ENCODE assay signal across 11 cellular contexts in the genomic region with DNA sequence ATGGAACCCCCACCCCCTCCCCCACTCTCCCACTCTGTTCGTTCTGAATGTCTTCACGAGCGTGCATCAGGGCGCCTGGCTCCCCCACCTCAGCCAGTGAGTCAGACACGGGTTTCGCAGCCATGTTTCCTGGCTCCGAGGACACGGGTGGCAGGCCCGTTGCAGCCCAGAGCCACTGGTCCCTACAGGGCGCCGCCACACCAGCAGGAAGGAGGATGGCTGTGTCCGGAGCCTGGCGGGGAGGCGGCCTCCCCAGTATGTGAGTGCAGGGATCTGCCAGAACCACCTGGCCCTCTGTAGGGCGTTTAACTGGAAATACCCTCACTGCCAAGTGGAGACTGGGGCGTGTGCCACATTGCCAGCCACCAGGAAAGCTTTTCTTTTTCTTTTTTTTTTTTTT. TPM values are rescaled to one million over a fixed set of nuclear protein-coding genes. Genes with fewer than 3 reads are reported as not detected.
DNase-seq lines count a peak whose midpoint lies in the region; ATAC-seq and TF ChIP-seq lines count a peak whose summit lies in the region.
"Had no signal": no experiment of that assay in that cellular context is flagged by ENCODE, and none has a peak within 500 bp of the region (broad histone marks: within the 10 kb centered on the region; RNA-seq: fewer than 3 reads in every experiment).

No MANE protein-coding gene starts in this region.

- DNase-seq in MV-4-11 (lab: John Stamatoyannopoulos, UW), result peak; percentile 23
- no peak for DNase-seq in breast epithelium (ENCODE audit: low spot score in 2 of 2)
- DNase-seq in lower lobe of right lung, result peak; percentile 62
- DNase-seq in suprapubic skin (ENCODE audit: low spot score in 2 of 2), result no peak
- no peak for DNase-seq in putamen (ENCODE audit: low spot score)
- no peak for DNase-seq in dedifferentiated amniotic fluid mesenchymal stem cell (ENCODE audit: extremely low spot score)
- DNase-seq: activated CD4-positive, CD25-positive, alpha-beta regulatory T cell treated with anti-CD3 and anti-CD28 coated beads, Interleukin-2, amount 50 U/mL, for 72 hours; effector CD8-positive, alpha-beta T cell; kidney had no signal

- intact Hi-C loops in breast epithelium (cut with DNase I; ENCODE audit: low total_unique reads) (no loop called here), lower lobe of right lung (cut with DNase I) (no loop called here)

- no peak for TF ChIP-seq EP300 in suprapubic skin (IDR thresholded peaks at IDR 0.05)

- H3K4me3 ChIP-seq in breast epithelium (peak overlapping the region in 2 of 3 donors; percentile 29 to 39), lower lobe of right lung (no peak overlapping the region), suprapubic skin (peak overlapping the region; percentile 15)

- ATAC-seq in lower lobe of right lung (peak; percentile 47 to 56), GM21825 (IDR thresholded peaks at IDR 0.05; ENCODE audit: unreplicated experiment) (no peak), GM18909 (IDR thresholded peaks at IDR 0.05; ENCODE audit: poor library complexity, unreplicated experiment) (no peak)

- peaks cover 0 to 12% of the 10 kb centered on the region in 2 donors for H3K4me1 ChIP-seq in breast epithelium
- H3K4me1 ChIP-seq in lower lobe of right lung, result peaks cover 21% of the 10 kb centered on the region
- peaks cover 36% of the 10 kb centered on the region for H3K4me1 ChIP-seq in suprapubic skin

- TF ChIP-seq CTCF in breast epithelium (IDR thresholded peaks at IDR 0.05), result no peak
- no peak for TF ChIP-seq CTCF in lower lobe of right lung (IDR thresholded peaks at IDR 0.05)
- no peak for TF ChIP-seq CTCF in suprapubic skin (IDR thresholded peaks at IDR 0.05)

- H3K27me3 ChIP-seq in breast epithelium (no peaks in the 10 kb centered on the region), lower lobe of right lung (ENCODE audit: low read depth) (no peaks in the 10 kb centered on the region), suprapubic skin (no peaks in the 10 kb centered on the region)

- H3K27ac ChIP-seq in breast epithelium, result peak overlapping the region; percentile 82
- H3K27ac ChIP-seq in lower lobe of right lung, result peak overlapping the region; percentile 67
- H3K27ac ChIP-seq in suprapubic skin, result peak overlapping the region; percentile 60

- 65% methylated on average over 11 of the region's 16 CpGs for WGBS in suprapubic skin

- TF ChIP-seq POLR2A in breast epithelium (IDR thresholded peaks at IDR 0.05) (no peak), suprapubic skin (IDR thresholded peaks at IDR 0.05) (no peak)

- H3K36me3 ChIP-seq in breast epithelium (no peaks in the 10 kb centered on the region), lower lobe of right lung (peaks cover 89% of the 10 kb centered on the region), suprapubic skin (peaks cover 65% of the 10 kb centered on the region)

- H3K9me3 ChIP-seq in breast epithelium, result no peaks in the 10 kb centered on the region
- H3K9me3 ChIP-seq in lower lobe of right lung, result no peaks in the 10 kb centered on the region
- H3K9me3 ChIP-seq in suprapubic skin, result no peaks in the 10 kb centered on the region

RNA-seq across cellular contexts. Expression of a gene that starts 18.5 kb away (rescaled TPM):
- 10 to 100 TPM; 12.1 to 16.8 (median 16.8) TPM for total RNA-seq in breast epithelium
- total RNA-seq in lower lobe of right lung, result 154 TPM
- 10 to 100 TPM; 17.5 to 39.9 (median 27.9) TPM for total RNA-seq in suprapubic skin

RNA-seq across cellular contexts. Expression of a gene that starts 31.8 kb away (rescaled TPM):
- total RNA-seq in breast epithelium (10 to 100 TPM; 15.4 to 22.9 (median 16.5) TPM), lower lobe of right lung (13.6 TPM), suprapubic skin (10 to 100 TPM; 22.5 to 34.6 (median 28.4) TPM)

RNA-seq across cellular contexts. Expression of a gene that starts 38.7 kb away (rescaled TPM):
- total RNA-seq in breast epithelium, result 10 to 100 TPM; 51.5 to 79.2 (median 65.6) TPM
- 195 TPM for total RNA-seq in lower lobe of right lung
- total RNA-seq in suprapubic skin, result 10 to 100 TPM; 45.0 to 66.0 (median 57.4) TPM

Comparison
In these comparisons a context has a peak if more than half of its experiments do, and no peak if none do; other contexts are left out.
1. DNase-seq: peak in MV-4-11 (single experiment) and lower lobe of right lung (single experiment); none in breast epithelium (0 of 2), suprapubic skin (0 of 2), putamen (single experiment) and dedifferentiated amniotic fluid mesenchymal stem cell (single experiment).
2. ATAC-seq: peak in lower lobe of right lung (2 of 2); none in GM21825 (single experiment) and GM18909 (single experiment).
3. Peak in every context shown above with its lines, with median percentiles within 50 percentile points of each other: H3K27ac ChIP-seq.